In the genomic region with DNA sequence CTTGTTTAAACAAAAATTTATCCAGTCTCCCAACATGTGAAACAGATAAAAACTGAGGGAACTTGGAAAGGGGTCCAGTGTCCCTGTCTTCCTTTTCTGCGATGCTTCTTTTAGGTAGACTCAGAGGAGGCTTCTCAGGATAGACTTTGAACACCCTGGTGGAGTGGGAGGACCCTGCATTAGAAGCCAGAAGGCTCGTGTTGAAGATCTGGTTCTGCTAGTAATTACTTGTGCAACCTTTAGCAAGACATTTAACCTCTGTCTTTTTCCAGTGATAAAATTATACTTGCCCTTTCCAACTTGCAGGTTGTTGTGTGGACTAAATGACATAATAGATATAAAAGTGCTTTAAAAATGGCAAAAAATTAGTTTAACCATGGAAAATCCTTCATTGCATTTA, we compare ENCODE assay signal across 2 cellular contexts.
TF ChIP-seq lines count a peak whose summit lies in the region.

No MANE protein-coding gene starts in this region.

TF ChIP-seq in SK-N-SH, 30 proteins besides CTCF, POLR2A, EP300 and RAD21 (continued from another document):
- TF ChIP-seq EZH2phosphoT487 (IDR thresholded peaks at IDR 0.05; ENCODE audit: borderline replicate concordance, low read depth) (no peak), JUND (IDR thresholded peaks at IDR 0.05) (no peak), SMC3 (IDR thresholded peaks at IDR 0.05; ENCODE audit: low read depth, low read length) (no peak), FOSL2 (IDR thresholded peaks at IDR 0.05; ENCODE audit: borderline replicate concordance, low read depth) (no peak), NFIC (IDR thresholded peaks at IDR 0.05; ENCODE audit: borderline replicate concordance) (no peak), RXRA (IDR thresholded peaks at IDR 0.05; ENCODE audit: borderline replicate concordance, low read depth) (no peak), GATA2 (CRISPR knock-in tag; IDR thresholded peaks at IDR 0.05) (no peak), CHD2 (IDR thresholded peaks at IDR 0.05; ENCODE audit: low read length, partially characterized antibody) (no peak), RFX5 (IDR thresholded peaks at IDR 0.05; ENCODE audit: low read length) (no peak)
- TF ChIP-seq, protein P1, sequence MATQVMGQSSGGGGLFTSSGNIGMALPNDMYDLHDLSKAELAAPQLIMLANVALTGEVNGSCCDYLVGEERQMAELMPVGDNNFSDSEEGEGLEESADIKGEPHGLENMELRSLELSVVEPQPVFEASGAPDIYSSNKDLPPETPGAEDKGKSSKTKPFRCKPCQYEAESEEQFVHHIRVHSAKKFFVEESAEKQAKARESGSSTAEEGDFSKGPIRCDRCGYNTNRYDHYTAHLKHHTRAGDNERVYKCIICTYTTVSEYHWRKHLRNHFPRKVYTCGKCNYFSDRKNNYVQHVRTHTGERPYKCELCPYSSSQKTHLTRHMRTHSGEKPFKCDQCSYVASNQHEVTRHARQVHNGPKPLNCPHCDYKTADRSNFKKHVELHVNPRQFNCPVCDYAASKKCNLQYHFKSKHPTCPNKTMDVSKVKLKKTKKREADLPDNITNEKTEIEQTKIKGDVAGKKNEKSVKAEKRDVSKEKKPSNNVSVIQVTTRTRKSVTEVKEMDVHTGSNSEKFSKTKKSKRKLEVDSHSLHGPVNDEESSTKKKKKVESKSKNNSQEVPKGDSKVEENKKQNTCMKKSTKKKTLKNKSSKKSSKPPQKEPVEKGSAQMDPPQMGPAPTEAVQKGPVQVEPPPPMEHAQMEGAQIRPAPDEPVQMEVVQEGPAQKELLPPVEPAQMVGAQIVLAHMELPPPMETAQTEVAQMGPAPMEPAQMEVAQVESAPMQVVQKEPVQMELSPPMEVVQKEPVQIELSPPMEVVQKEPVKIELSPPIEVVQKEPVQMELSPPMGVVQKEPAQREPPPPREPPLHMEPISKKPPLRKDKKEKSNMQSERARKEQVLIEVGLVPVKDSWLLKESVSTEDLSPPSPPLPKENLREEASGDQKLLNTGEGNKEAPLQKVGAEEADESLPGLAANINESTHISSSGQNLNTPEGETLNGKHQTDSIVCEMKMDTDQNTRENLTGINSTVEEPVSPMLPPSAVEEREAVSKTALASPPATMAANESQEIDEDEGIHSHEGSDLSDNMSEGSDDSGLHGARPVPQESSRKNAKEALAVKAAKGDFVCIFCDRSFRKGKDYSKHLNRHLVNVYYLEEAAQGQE (IDR thresholded peaks at IDR 0.05; ENCODE audit: low read depth, low read length), result no peak
- TF ChIP-seq, protein P2, sequence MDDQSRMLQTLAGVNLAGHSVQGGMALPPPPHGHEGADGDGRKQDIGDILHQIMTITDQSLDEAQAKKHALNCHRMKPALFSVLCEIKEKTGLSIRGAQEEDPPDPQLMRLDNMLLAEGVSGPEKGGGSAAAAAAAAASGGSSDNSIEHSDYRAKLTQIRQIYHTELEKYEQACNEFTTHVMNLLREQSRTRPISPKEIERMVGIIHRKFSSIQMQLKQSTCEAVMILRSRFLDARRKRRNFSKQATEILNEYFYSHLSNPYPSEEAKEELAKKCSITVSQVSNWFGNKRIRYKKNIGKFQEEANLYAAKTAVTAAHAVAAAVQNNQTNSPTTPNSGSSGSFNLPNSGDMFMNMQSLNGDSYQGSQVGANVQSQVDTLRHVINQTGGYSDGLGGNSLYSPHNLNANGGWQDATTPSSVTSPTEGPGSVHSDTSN (IDR thresholded peaks at IDR 0.05), result no peak
- TF ChIP-seq, protein P3, sequence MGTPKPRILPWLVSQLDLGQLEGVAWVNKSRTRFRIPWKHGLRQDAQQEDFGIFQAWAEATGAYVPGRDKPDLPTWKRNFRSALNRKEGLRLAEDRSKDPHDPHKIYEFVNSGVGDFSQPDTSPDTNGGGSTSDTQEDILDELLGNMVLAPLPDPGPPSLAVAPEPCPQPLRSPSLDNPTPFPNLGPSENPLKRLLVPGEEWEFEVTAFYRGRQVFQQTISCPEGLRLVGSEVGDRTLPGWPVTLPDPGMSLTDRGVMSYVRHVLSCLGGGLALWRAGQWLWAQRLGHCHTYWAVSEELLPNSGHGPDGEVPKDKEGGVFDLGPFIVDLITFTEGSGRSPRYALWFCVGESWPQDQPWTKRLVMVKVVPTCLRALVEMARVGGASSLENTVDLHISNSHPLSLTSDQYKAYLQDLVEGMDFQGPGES (IDR thresholded peaks at IDR 0.05; ENCODE audit: low read depth, low read length), result no peak
- TF ChIP-seq, protein P4, sequence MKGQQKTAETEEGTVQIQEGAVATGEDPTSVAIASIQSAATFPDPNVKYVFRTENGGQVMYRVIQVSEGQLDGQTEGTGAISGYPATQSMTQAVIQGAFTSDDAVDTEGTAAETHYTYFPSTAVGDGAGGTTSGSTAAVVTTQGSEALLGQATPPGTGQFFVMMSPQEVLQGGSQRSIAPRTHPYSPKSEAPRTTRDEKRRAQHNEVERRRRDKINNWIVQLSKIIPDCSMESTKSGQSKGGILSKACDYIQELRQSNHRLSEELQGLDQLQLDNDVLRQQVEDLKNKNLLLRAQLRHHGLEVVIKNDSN (IDR thresholded peaks at IDR 0.05; ENCODE audit: borderline replicate concordance, low read depth), result no peak

TF ChIP-seq in SK-N-SH treated with all-trans-retinoic acid at 6 μM for 48 hours, 23 proteins besides CTCF, POLR2A, EP300 and RAD21 (continued from another document):
- TF ChIP-seq, protein P5, sequence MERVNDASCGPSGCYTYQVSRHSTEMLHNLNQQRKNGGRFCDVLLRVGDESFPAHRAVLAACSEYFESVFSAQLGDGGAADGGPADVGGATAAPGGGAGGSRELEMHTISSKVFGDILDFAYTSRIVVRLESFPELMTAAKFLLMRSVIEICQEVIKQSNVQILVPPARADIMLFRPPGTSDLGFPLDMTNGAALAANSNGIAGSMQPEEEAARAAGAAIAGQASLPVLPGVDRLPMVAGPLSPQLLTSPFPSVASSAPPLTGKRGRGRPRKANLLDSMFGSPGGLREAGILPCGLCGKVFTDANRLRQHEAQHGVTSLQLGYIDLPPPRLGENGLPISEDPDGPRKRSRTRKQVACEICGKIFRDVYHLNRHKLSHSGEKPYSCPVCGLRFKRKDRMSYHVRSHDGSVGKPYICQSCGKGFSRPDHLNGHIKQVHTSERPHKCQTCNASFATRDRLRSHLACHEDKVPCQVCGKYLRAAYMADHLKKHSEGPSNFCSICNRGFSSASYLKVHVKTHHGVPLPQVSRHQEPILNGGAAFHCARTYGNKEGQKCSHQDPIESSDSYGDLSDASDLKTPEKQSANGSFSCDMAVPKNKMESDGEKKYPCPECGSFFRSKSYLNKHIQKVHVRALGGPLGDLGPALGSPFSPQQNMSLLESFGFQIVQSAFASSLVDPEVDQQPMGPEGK (CRISPR knock-in tag; IDR thresholded peaks at IDR 0.05; ENCODE audit: borderline replicate concordance), result no peak
- no peak for TF ChIP-seq ZFP3 (CRISPR knock-in tag; IDR thresholded peaks at IDR 0.05)
- TF ChIP-seq, protein P6, sequence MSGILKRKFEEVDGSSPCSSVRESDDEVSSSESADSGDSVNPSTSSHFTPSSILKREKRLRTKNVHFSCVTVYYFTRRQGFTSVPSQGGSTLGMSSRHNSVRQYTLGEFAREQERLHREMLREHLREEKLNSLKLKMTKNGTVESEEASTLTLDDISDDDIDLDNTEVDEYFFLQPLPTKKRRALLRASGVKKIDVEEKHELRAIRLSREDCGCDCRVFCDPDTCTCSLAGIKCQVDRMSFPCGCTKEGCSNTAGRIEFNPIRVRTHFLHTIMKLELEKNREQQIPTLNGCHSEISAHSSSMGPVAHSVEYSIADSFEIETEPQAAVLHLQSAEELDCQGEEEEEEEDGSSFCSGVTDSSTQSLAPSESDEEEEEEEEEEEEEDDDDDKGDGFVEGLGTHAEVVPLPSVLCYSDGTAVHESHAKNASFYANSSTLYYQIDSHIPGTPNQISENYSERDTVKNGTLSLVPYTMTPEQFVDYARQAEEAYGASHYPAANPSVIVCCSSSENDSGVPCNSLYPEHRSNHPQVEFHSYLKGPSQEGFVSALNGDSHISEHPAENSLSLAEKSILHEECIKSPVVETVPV (CRISPR knock-in tag; IDR thresholded peaks at IDR 0.05), result no peak
- no peak for TF ChIP-seq ZNF565 (CRISPR knock-in tag; conservative IDR thresholded peaks at IDR 0.05; ENCODE audit: low read depth)
- TF ChIP-seq ZNF8 (CRISPR knock-in tag; IDR thresholded peaks at IDR 0.05), result no peak
